In genomic region chr10:78229950-78230675, GRCh38 we compare ENCODE assay signal across 21 cellular contexts.
"Had no signal": no experiment of that assay in that cellular context is flagged by ENCODE, and none has a peak within 500 bp of the region (broad histone marks: within the 10 kb centered on the region; RNA-seq: fewer than 3 reads in every experiment).

No MANE protein-coding gene starts in this region.

- ATAC-seq: activated CD4-positive, alpha-beta T cell treated with anti-CD3 and anti-CD28 coated beads for 36 hours; gastrocnemius medialis; left cardiac atrium had no signal

- H3K9me3 Mint-ChIP-seq: activated naive CD4-positive, alpha-beta T cell treated with anti-CD3 and anti-CD28 coated beads, Interleukin-2, amount 50 U/mL, for 72 hours; WTC11 had no signal

- DNase-seq: activated CD4-positive, alpha-beta T cell treated with anti-CD3 and anti-CD28 coated beads for 36 hours; activated CD4-positive, alpha-beta T cell treated with anti-CD3 and anti-CD28 coated beads, Interleukin-2, amount 50 U/mL, for 4 hours; activated gamma-delta T cell; amniotic stem cell; colonic mucosa; dorsolateral prefrontal cortex; gastrocnemius medialis; islet precursor cell; left cardiac atrium; retina; stimulated activated CD4-positive, alpha-beta T cell treated with anti-CD3 and anti-CD28 coated beads, Interleukin-2, amount 100 ng/mL, for 48 hours; stimulated activated CD8-positive, alpha-beta memory T cell treated with anti-CD3 and anti-CD28 coated beads, Interleukin-4, amount 100 ng/mL, for 48 hours; stimulated activated naive CD4-positive, alpha-beta T cell; T1000; upper lobe of left lung had no signal

- H3K27me3 Mint-ChIP-seq: activated CD4-positive, alpha-beta T cell treated with anti-CD3 and anti-CD28 coated beads for 36 hours had no signal

- H3K4me1 ChIP-seq: colonic mucosa, upper lobe of left lung had no signal

- H3K4me1 Mint-ChIP-seq: activated CD4-positive, alpha-beta T cell treated with anti-CD3 and anti-CD28 coated beads for 36 hours; memory B cell had no signal

- H3K36me3 ChIP-seq: colonic mucosa, esophagus muscularis mucosa, gastrocnemius medialis, upper lobe of left lung had no signal

- H3K27ac Mint-ChIP-seq: activated CD4-positive, alpha-beta T cell treated with anti-CD3 and anti-CD28 coated beads for 36 hours; activated naive CD4-positive, alpha-beta T cell treated with anti-CD3 and anti-CD28 coated beads, Interleukin-2, amount 50 U/mL, for 72 hours; memory B cell; progenitor cell of endocrine pancreas; WTC11 had no signal

- H3K27ac ChIP-seq: colonic mucosa, dorsolateral prefrontal cortex, esophagus muscularis mucosa, gastrocnemius medialis, upper lobe of left lung had no signal

- H3K9me3 ChIP-seq: colonic mucosa, esophagus muscularis mucosa, gastrocnemius medialis, upper lobe of left lung had no signal

- FAIRE-seq: bronchial epithelial cell had no signal

- H3K4me3 ChIP-seq: colonic mucosa, dorsolateral prefrontal cortex, esophagus muscularis mucosa, gastrocnemius medialis, upper lobe of left lung had no signal

- H3K36me3 Mint-ChIP-seq: activated naive CD4-positive, alpha-beta T cell treated with anti-CD3 and anti-CD28 coated beads, Interleukin-2, amount 50 U/mL, for 72 hours; memory B cell; WTC11 had no signal

- H3K4me3 Mint-ChIP-seq: activated CD4-positive, alpha-beta T cell treated with anti-CD3 and anti-CD28 coated beads for 36 hours; memory B cell; WTC11 had no signal

- H3K27me3 ChIP-seq: colonic mucosa, dorsolateral prefrontal cortex, esophagus muscularis mucosa, gastrocnemius medialis, upper lobe of left lung had no signal
